10 cellular contexts compared by ENCODE assay signal in genomic region chrX:17656035-17656418, GRCh38.
A peak's percentile ranks its signal among the peaks of the same experiment; 100 is the strongest.
DNase-seq lines count a peak whose midpoint lies in the region; ATAC-seq and TF ChIP-seq lines count a peak whose summit lies in the region.
"Had no signal": no experiment of that assay in that cellular context is flagged by ENCODE, and none has a peak within 500 bp of the region (broad histone marks: within the 10 kb centered on the region; RNA-seq: fewer than 3 reads in every experiment).

No MANE protein-coding gene starts in this region.

- H3K4me3 Mint-ChIP-seq in activated CD4-positive, alpha-beta memory T cell treated with anti-CD3 and anti-CD28 coated beads for 36 hours: peak overlapping the region; percentile 85
- H3K4me3 Mint-ChIP-seq in glutamatergic neuron (ENCODE audit: unreplicated experiment): peak overlapping the region; percentile 91
- H3K4me3 Mint-ChIP-seq: memory B cell had no signal

- 14 to 40% methylated on average over 3 to 25 of the region's 36 CpGs for WGBS in GM23248 (ENCODE audit: low coverage in 1 of 2, low lambda C conversion rate in 2 of 2, missing lambda C conversion rate in 2 of 2), 2 experiments
- 0 to 26% (median 1%) methylated on average over 9 to 35 of the region's 36 CpGs for WGBS in psoas muscle, 3 donors

- no peaks in the 10 kb centered on the region for H3K9me3 ChIP-seq in GM23248 (ENCODE audit: low read depth)
- no peaks in the 10 kb centered on the region for H3K9me3 ChIP-seq in psoas muscle

- no peaks in the 10 kb centered on the region for H3K36me3 Mint-ChIP-seq in activated CD4-positive, alpha-beta memory T cell treated with anti-CD3 and anti-CD28 coated beads for 36 hours
- H3K36me3 Mint-ChIP-seq in glutamatergic neuron (ENCODE audit: unreplicated experiment): no peaks in the 10 kb centered on the region
- H3K36me3 Mint-ChIP-seq: memory B cell had no signal

- H3K4me1 ChIP-seq in GM23248 (ENCODE audit: insufficient read depth): no peaks in the 10 kb centered on the region
- no peaks in the 10 kb centered on the region for H3K4me1 ChIP-seq in psoas muscle

- CTCF ChIA-PET in activated CD4-positive, alpha-beta memory T cell treated with anti-CD3 and anti-CD28 coated beads for 36 hours (lab: Charles Lee): interaction anchor here (0.9 to 1.1 kb wide), 2 partner anchors 64 to 414 kb away, joined by 3 to 4 read pairs; no protein-coding TSS in a partner anchor

- POLR2A ChIA-PET in activated CD4-positive, alpha-beta memory T cell treated with anti-CD3 and anti-CD28 coated beads for 36 hours (lab: Charles Lee): no interaction called here

- H3K79me2 ChIP-seq in GM23248 (ENCODE audit: insufficient read depth): no peaks in the 10 kb centered on the region

- no peaks in the 10 kb centered on the region for H4K20me1 ChIP-seq in GM23248 (ENCODE audit: insufficient read depth)

- H3K4me3 ChIP-seq in GM23248 (peak overlapping the region; percentile 64), psoas muscle (peak overlapping the region; percentile 46)

- peak; percentile 17 for DNase-seq in GM23248
- DNase-seq in activated CD4-positive, alpha-beta memory T cell treated with anti-CD3 and anti-CD28 coated beads for 36 hours: no peak
- DNase-seq in glutamatergic neuron: peak; percentile 24
- no peak for DNase-seq in psoas muscle
- no peak for DNase-seq in NCI-H748 (lab: John Stamatoyannopoulos, UW; ENCODE audit: unreplicated experiment)
- DNase-seq in NCI-H748 treated with DMSO at 0.1 percent for 48 hours (lab: John Stamatoyannopoulos, UW): no peak
- DNase-seq in HCEC 1CT: no peak
- DNase-seq: NCI-H446 treated with DMSO at 0.1 percent for 48 hours had no signal

- in situ Hi-C loops in GM23248 (cut with MboI): no loop called here

- H2AFZ ChIP-seq in GM23248: 0 out of 2 replicates have a peak overlapping the region, but pooled peaks have one; percentile 44

- no peaks in the 10 kb centered on the region for H3K27me3 ChIP-seq in GM23248 (replicated peaks; ENCODE audit: insufficient read depth)
- peaks cover 0 to 20% (median 0%) of the 10 kb centered on the region in 3 donors for H3K27me3 ChIP-seq in psoas muscle (ENCODE audit: insufficient read depth in 3 of 3, low read length in 2 of 3)

- no peaks in the 10 kb centered on the region for H3K9me2 ChIP-seq in GM23248 (ENCODE audit: insufficient read depth)

- H3K27ac ChIP-seq in GM23248: no peak overlapping the region
- no peak overlapping the region for H3K27ac ChIP-seq in psoas muscle
- H3K27ac ChIP-seq: HL-60 had no signal

- H3K36me3 ChIP-seq in GM23248 (ENCODE audit: low read depth) (no peaks in the 10 kb centered on the region), psoas muscle (ENCODE audit: insufficient read depth in 1 of 2, low read depth in 1 of 2) (no peaks in the 10 kb centered on the region)

- H3F3A ChIP-seq in GM23248 (ENCODE audit: insufficient read depth): no peaks in the 10 kb centered on the region

- H3K9me3 Mint-ChIP-seq in activated CD4-positive, alpha-beta memory T cell treated with anti-CD3 and anti-CD28 coated beads for 36 hours: no peaks in the 10 kb centered on the region
- H3K9me3 Mint-ChIP-seq in glutamatergic neuron (ENCODE audit: unreplicated experiment): peaks cover 2% of the 10 kb centered on the region
- H3K9me3 Mint-ChIP-seq: memory B cell had no signal

- H3K9ac ChIP-seq in GM23248: no peak overlapping the region

- intact Hi-C loops in activated CD4-positive, alpha-beta memory T cell treated with anti-CD3 and anti-CD28 coated beads for 36 hours (cut with micrococcal nuclease): loop anchor here (10.0 kb wide), 1 partner anchor 61 kb away; no protein-coding TSS in a partner anchor
- intact Hi-C loops in psoas muscle (cut with DNase I): no loop called here

- H3K4me2 ChIP-seq in GM23248 (ENCODE audit: unreplicated experiment): peak overlapping the region; percentile 78

- TF ChIP-seq CTCF in glutamatergic neuron (IDR thresholded peaks at IDR 0.05; ENCODE audit: partially characterized antibody, unreplicated experiment) (no peak), psoas muscle (IDR thresholded peaks at IDR 0.05) (no peak)

- H3K27ac Mint-ChIP-seq in activated CD4-positive, alpha-beta memory T cell treated with anti-CD3 and anti-CD28 coated beads for 36 hours: peak overlapping the region; percentile 81
- H3K27ac Mint-ChIP-seq in glutamatergic neuron (ENCODE audit: unreplicated experiment): no peak overlapping the region
- H3K27ac Mint-ChIP-seq: memory B cell had no signal

- ATAC-seq in psoas muscle: no peak

- no peaks in the 10 kb centered on the region for H3K27me3 Mint-ChIP-seq in activated CD4-positive, alpha-beta memory T cell treated with anti-CD3 and anti-CD28 coated beads for 36 hours
- peaks cover 5% of the 10 kb centered on the region for H3K27me3 Mint-ChIP-seq in glutamatergic neuron (ENCODE audit: unreplicated experiment)

- peaks cover 29% of the 10 kb centered on the region for H3K4me1 Mint-ChIP-seq in activated CD4-positive, alpha-beta memory T cell treated with anti-CD3 and anti-CD28 coated beads for 36 hours (ENCODE audit: low read depth)
- peaks cover 4% of the 10 kb centered on the region for H3K4me1 Mint-ChIP-seq in glutamatergic neuron (ENCODE audit: low read depth, unreplicated experiment)
- H3K4me1 Mint-ChIP-seq: memory B cell had no signal

Comparison
In these comparisons a context has a peak if more than half of its experiments do, and no peak if none do; other contexts are left out.
1. DNase-seq: peak in GM23248 (single experiment) and glutamatergic neuron (single experiment); none in activated CD4-positive, alpha-beta memory T cell treated with anti-CD3 and anti-CD28 coated beads for 36 hours (single experiment), psoas muscle (0 of 2), NCI-H748 (single experiment), NCI-H748 treated with DMSO at 0.1 percent for 48 hours (single experiment) and HCEC 1CT (single experiment).